Comparison of ENCODE assay signal across 7 cellular contexts in genomic region chr17:27333410-27333980, GRCh38. TPM values are rescaled to one million over a fixed set of nuclear protein-coding genes. Genes with fewer than 3 reads are reported as not detected.
DNase-seq lines count a peak whose midpoint lies in the region; ATAC-seq and TF ChIP-seq lines count a peak whose summit lies in the region.

No MANE protein-coding gene starts in this region.

- dilution Hi-C loops in IMR-90 (cut with HindIII; ENCODE audit: low sequenced_read_pairs, unreplicated experiment): loop anchor here (25.0 kb wide), 1 partner anchor 96 kb away; no protein-coding TSS in a partner anchor

- peaks cover 4% of the 10 kb centered on the region; the same call in 1 of the 2 replicates for H3K4me1 ChIP-seq in IMR-90 (ENCODE audit: control insufficient read depth, insufficient read depth, low read length)
- H3K4me1 ChIP-seq in iPS DF 6.9 (ENCODE audit: control insufficient read depth, insufficient read depth, low read length): peaks cover 3% of the 10 kb centered on the region; the same call in 1 of the 2 replicates

- TF ChIP-seq RAD21 in IMR-90 (IDR thresholded peaks at IDR 0.05; ENCODE audit: low read length): no peak

- POLR2A ChIA-PET in IMR-90 (lab: Charles Lee; ENCODE audit: unreplicated experiment): interaction anchor here (0.5 to 0.8 kb wide), 2 partner anchors 40 to 103 kb away, joined by 3 to 4 read pairs; partner anchors contain the start of gene WSB1

- in situ Hi-C loops in IMR-90 (cut with MboI; ENCODE audit: low sequenced_read_pairs): loop anchor here (5.0 kb wide), 1 partner anchor 91 kb away; no protein-coding TSS in a partner anchor

- 0 out of 2 replicates have a peak overlapping the region, but pooled peaks have one; percentile 8 for H3K14ac ChIP-seq in IMR-90 (replicated peaks; ENCODE audit: low read depth, low read length)

- no peaks in the 10 kb centered on the region for H3K79me1 ChIP-seq in IMR-90 (ENCODE audit: low read depth in 1 of 2, low read length in 2 of 2)

- no peak for ATAC-seq in IMR-90 (ENCODE audit: low read depth)
- no peak for ATAC-seq in activated T-cell treated with anti-CD3 and anti-CD28 coated beads, Interleukin-2, amount 50 U/mL, for 72 hours (replicated peaks in 1 of 2)
- ATAC-seq in GM21737 (IDR thresholded peaks at IDR 0.05; ENCODE audit: unreplicated experiment): no peak

- no peaks in the 10 kb centered on the region for H3K36me3 ChIP-seq in IMR-90 (ENCODE audit: control insufficient read depth, insufficient read depth, low read length)
- H3K36me3 ChIP-seq in iPS DF 6.9 (ENCODE audit: control insufficient read depth, insufficient read depth, low read length): no peaks in the 10 kb centered on the region

- H3K4me2 ChIP-seq in IMR-90 (ENCODE audit: low read depth, low read length): peak overlapping the region; percentile 63

- peak overlapping the region; percentile 22 to 80; a peak in 1 of 4 replicates for H4K8ac ChIP-seq in IMR-90 (ENCODE audit: low read depth in 2 of 2, low read length in 2 of 2)

- H3K27ac ChIP-seq in IMR-90 (ENCODE audit: insufficient read depth, low read length) (peak overlapping the region; percentile 48), iPS DF 6.9 (ENCODE audit: low read length) (no peak overlapping the region)

- no peaks in the 10 kb centered on the region for H4K20me1 ChIP-seq in IMR-90 (ENCODE audit: insufficient read depth, low read length)

- no peak for TF ChIP-seq CTCF in IMR-90 (conservative IDR thresholded peaks at IDR 0.05; ENCODE audit: low read depth, low read length)

- peak overlapping the region; percentile 36 for H3K9ac ChIP-seq in IMR-90 (ENCODE audit: low read depth, low read length)

- peak overlapping the region; percentile 30 for H2BK5ac ChIP-seq in IMR-90 (ENCODE audit: low read depth, low read length, poor library complexity, severe bottlenecking)

- no peak overlapping the region for H2BK20ac ChIP-seq in IMR-90 (ENCODE audit: low read depth, low read length)

- no CpG with 5 or more reads among the region's 11 CpGs for WGBS in IMR-90 (ENCODE audit: extremely low coverage in 2 of 2, insufficient read length in 1 of 2), 2 experiments
- no CpG with 5 or more reads among the region's 11 CpGs for WGBS in iPS DF 6.9 (ENCODE audit: insufficient coverage, insufficient read length)

- H3K27me3 ChIP-seq in IMR-90 (ENCODE audit: control insufficient read depth, insufficient read depth, low read length): no peaks in the 10 kb centered on the region
- H3K27me3 ChIP-seq in iPS DF 6.9 (ENCODE audit: control insufficient read depth, insufficient read depth, low read length): no peaks in the 10 kb centered on the region

- no peak overlapping the region for H2AK9ac ChIP-seq in IMR-90 (replicated peaks; ENCODE audit: low read depth, low read length, poor library complexity)

- H3K4me3 Mint-ChIP-seq in activated T-cell treated with anti-CD3 and anti-CD28 coated beads, Interleukin-2, amount 50 U/mL, for 72 hours: peak overlapping the region; percentile 93 to 98
- H3K4me3 Mint-ChIP-seq in stimulated activated naive CD8-positive, alpha-beta T cell treated with anti-CD3 and anti-CD28 coated beads, Interleukin-15, Interleukin-2, amounts not matched to agents 100 ng/mL and 50 ng/mL, for 24 hours: peak overlapping the region; percentile 84

- no peaks in the 10 kb centered on the region for H3K27me3 Mint-ChIP-seq in activated T-cell treated with anti-CD3 and anti-CD28 coated beads, Interleukin-2, amount 50 U/mL, for 72 hours (ENCODE audit: low read depth)
- H3K27me3 Mint-ChIP-seq in stimulated activated naive CD8-positive, alpha-beta T cell treated with anti-CD3 and anti-CD28 coated beads, Interleukin-15, Interleukin-2, amounts not matched to agents 100 ng/mL and 50 ng/mL, for 24 hours: no peaks in the 10 kb centered on the region

- no peak overlapping the region for H2BK15ac ChIP-seq in IMR-90 (ENCODE audit: low read depth, low read length)

- DNase-seq in IMR-90 (no peak), iPS DF 6.9 (ENCODE audit: low read depth, low spot score) (no peak), ecto neural progenitor cell (ENCODE audit: low spot score) (no peak), T1000 (lab: John Stamatoyannopoulos, UW) (no peak)
- peak; percentile 17 to 46 for DNase-seq in activated T-cell treated with anti-CD3 and anti-CD28 coated beads, Interleukin-2, amount 50 U/mL, for 72 hours

- H2AK5ac ChIP-seq in IMR-90 (ENCODE audit: low read depth, low read length): no peak overlapping the region

- H3K56ac ChIP-seq in IMR-90 (ENCODE audit: extremely low read depth, insufficient read depth, low read length): peak overlapping the region; percentile 46

- H4K91ac ChIP-seq in IMR-90 (ENCODE audit: insufficient read depth, low read depth, low read length): 0 out of 2 replicates have a peak overlapping the region, but pooled peaks have one; percentile 75

- no peaks in the 10 kb centered on the region for H3K9me3 Mint-ChIP-seq in activated T-cell treated with anti-CD3 and anti-CD28 coated beads, Interleukin-2, amount 50 U/mL, for 72 hours
- H3K9me3 Mint-ChIP-seq in stimulated activated naive CD8-positive, alpha-beta T cell treated with anti-CD3 and anti-CD28 coated beads, Interleukin-15, Interleukin-2, amounts not matched to agents 100 ng/mL and 50 ng/mL, for 24 hours: no peaks in the 10 kb centered on the region

- TF ChIP-seq POLR2A in IMR-90 (IDR thresholded peaks at IDR 0.05; ENCODE audit: low read depth, low read length): no peak

- H2AFZ ChIP-seq in IMR-90 (replicated peaks; ENCODE audit: low read length, poor library complexity): peak overlapping the region; percentile 95

- H3K4me1 Mint-ChIP-seq in activated T-cell treated with anti-CD3 and anti-CD28 coated beads, Interleukin-2, amount 50 U/mL, for 72 hours (ENCODE audit: low read depth): peaks cover 29% of the 10 kb centered on the region
- peaks cover 27% of the 10 kb centered on the region for H3K4me1 Mint-ChIP-seq in stimulated activated naive CD8-positive, alpha-beta T cell treated with anti-CD3 and anti-CD28 coated beads, Interleukin-15, Interleukin-2, amounts not matched to agents 100 ng/mL and 50 ng/mL, for 24 hours (ENCODE audit: low read depth)

- H2BK120ac ChIP-seq in IMR-90 (ENCODE audit: low read depth, low read length): peak overlapping the region; percentile 85

- H3K18ac ChIP-seq in IMR-90 (ENCODE audit: low read depth, low read length): no peak overlapping the region; the same call in 1 of the 2 replicates

- H3K4me3 ChIP-seq in IMR-90 (ENCODE audit: insufficient read depth, low read depth, low read length) (peak overlapping the region; percentile 40), iPS DF 6.9 (ENCODE audit: low read length) (peak overlapping the region; percentile 49; the same call in 1 of the 2 replicates)

- H4K5ac ChIP-seq in IMR-90 (ENCODE audit: low read depth, low read length): no peak overlapping the region

- BruUV-seq in IMR-90 (replicated peaks; lab: Mats Ljungman, UMichigan): no TSS peak

- peak overlapping the region; percentile 52; the same call in 1 of the 2 replicates for H3K4ac ChIP-seq in IMR-90 (ENCODE audit: low read depth, low read length)

- H3K36me3 Mint-ChIP-seq in activated T-cell treated with anti-CD3 and anti-CD28 coated beads, Interleukin-2, amount 50 U/mL, for 72 hours (ENCODE audit: insufficient read depth in 2 of 2): no peaks in the 10 kb centered on the region
- H3K36me3 Mint-ChIP-seq in stimulated activated naive CD8-positive, alpha-beta T cell treated with anti-CD3 and anti-CD28 coated beads, Interleukin-15, Interleukin-2, amounts not matched to agents 100 ng/mL and 50 ng/mL, for 24 hours (ENCODE audit: low read depth): no peaks in the 10 kb centered on the region

- H3K9me3 ChIP-seq in IMR-90 (ENCODE audit: control insufficient read depth, insufficient read depth, low read length): no peaks in the 10 kb centered on the region
- no peaks in the 10 kb centered on the region for H3K9me3 ChIP-seq in iPS DF 6.9 (ENCODE audit: control insufficient read depth, insufficient read depth, low read length)

- H3K27ac Mint-ChIP-seq in activated T-cell treated with anti-CD3 and anti-CD28 coated beads, Interleukin-2, amount 50 U/mL, for 72 hours: peak overlapping the region; percentile 97
- H3K27ac Mint-ChIP-seq in stimulated activated naive CD8-positive, alpha-beta T cell treated with anti-CD3 and anti-CD28 coated beads, Interleukin-15, Interleukin-2, amounts not matched to agents 100 ng/mL and 50 ng/mL, for 24 hours: peak overlapping the region; percentile 92

- CTCF ChIA-PET in IMR-90 (lab: Yijun Ruan, JAX): interaction anchor here (0.6 to 1.9 kb wide), 14 partner anchors 10 to 266 kb away, joined by 3 to 44 read pairs (median 4); no protein-coding TSS in a partner anchor

- 0 out of 2 replicates have a peak overlapping the region, but pooled peaks have one; percentile 40 for H3K23ac ChIP-seq in IMR-90 (ENCODE audit: low read depth, low read length)

- intact Hi-C loops in IMR-90 (cut with micrococcal nuclease): loop anchor here (1.0 to 5.0 kb wide), 2 partner anchors 136 to 268 kb away; no protein-coding TSS in a partner anchor

- H3K9me1 ChIP-seq in IMR-90 (ENCODE audit: insufficient read depth, low read length): peaks cover 10% of the 10 kb centered on the region

TF ChIP-seq in IMR-90, 13 proteins besides CTCF, POLR2A, EP300 and RAD21:
- no peak for TF ChIP-seq MAZ (IDR thresholded peaks at IDR 0.05; ENCODE audit: borderline replicate concordance, low read depth, low read length)
- TF ChIP-seq RCOR1 (IDR thresholded peaks at IDR 0.05; ENCODE audit: insufficient replicate concordance, low read length): no peak
- no peak for TF ChIP-seq SMC3 (IDR thresholded peaks at IDR 0.05; ENCODE audit: low read depth, low read length)

RNA-seq across cellular contexts. Expression of gene WSB1, which starts 39.6 kb away (rescaled TPM):
- total RNA-seq in IMR-90 (2012; rRNA removed): 112 and 140 TPM in 2 replicates
- polyA plus RNA-seq in IMR-90 (2012; rRNA removed): 266 and 289 TPM in 2 replicates
- 58.9 and 85.8 TPM in 2 replicates for polyA plus RNA-seq in IMR-90 (2012; cell fraction: cytosol; rRNA removed)
- polyA plus RNA-seq in IMR-90 (2012; cell fraction: nucleus; rRNA removed; ENCODE audit: low replicate concordance): 1,097 and 1,897 TPM in 2 replicates
- total RNA-seq in activated T-cell treated with anti-CD3 and anti-CD28 coated beads, Interleukin-2, amount 50 U/mL, for 72 hours: 100 to 1,000 TPM; 104 to 126 TPM

Comparison
In these comparisons a context has a peak if more than half of its experiments do, and no peak if none do; other contexts are left out.
1. DNase-seq: peak in activated T-cell treated with anti-CD3 and anti-CD28 coated beads, Interleukin-2, amount 50 U/mL, for 72 hours (2 of 2); none in IMR-90 (single experiment), iPS DF 6.9 (single experiment), ecto neural progenitor cell (single experiment) and T1000 (single experiment).